2 cellular contexts compared by ENCODE assay signal in genomic region chr5:150162142-150162513, GRCh38.
TF ChIP-seq lines count a peak whose summit lies in the region.

No MANE protein-coding gene starts in this region.

TF ChIP-seq in IMR-90, 13 proteins besides CTCF, POLR2A, EP300 and RAD21:
- TF ChIP-seq CHD1 (IDR thresholded peaks at IDR 0.05; ENCODE audit: low read depth, low read length) (no peak), FOS (IDR thresholded peaks at IDR 0.05; ENCODE audit: low read depth, low read length) (no peak), USF2 (IDR thresholded peaks at IDR 0.05; ENCODE audit: low read depth, low read length) (no peak)

TF ChIP-seq in H1, 55 proteins besides CTCF, POLR2A, EP300 and RAD21:
- TF ChIP-seq SP4 (IDR thresholded peaks at IDR 0.05; ENCODE audit: low read length) (no peak), BCL11A (IDR thresholded peaks at IDR 0.05; ENCODE audit: low read depth in 2 of 2, low read length in 2 of 2) (no peak), KDM1A (IDR thresholded peaks at IDR 0.05; ENCODE audit: borderline replicate concordance, low read length) (no peak), SAP30 (IDR thresholded peaks at IDR 0.05; ENCODE audit: insufficient read depth, insufficient replicate concordance, low read length) (no peak), EZH2 (IDR thresholded peaks at IDR 0.05; ENCODE audit: low read depth, low read length, severe bottlenecking) (no peak), TEAD4 (IDR thresholded peaks at IDR 0.05; ENCODE audit: low read depth, low read length) (no peak)
